Comparison of ENCODE assay signal across 17 cellular contexts in the genomic region with DNA sequence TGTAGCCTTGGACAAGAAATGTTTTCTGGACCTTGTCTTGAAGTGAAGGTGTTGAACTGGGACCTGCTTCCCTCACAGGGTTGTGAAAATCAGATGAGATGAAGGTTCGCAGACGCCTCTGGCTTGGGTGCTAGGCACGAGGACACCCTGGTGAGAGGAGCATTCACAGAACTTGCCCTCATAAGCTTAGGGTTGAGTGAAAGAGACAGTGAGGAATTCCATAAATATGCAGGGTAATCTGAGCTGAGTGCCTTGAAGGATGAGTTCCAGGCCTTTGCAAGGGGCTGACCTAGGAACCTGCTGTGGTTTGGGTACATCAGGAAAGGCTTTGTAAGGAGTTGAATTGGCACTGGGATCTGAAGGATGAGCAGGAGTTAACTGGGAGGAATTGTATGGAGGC.
DNase-seq lines count a peak whose midpoint lies in the region; ATAC-seq and TF ChIP-seq lines count a peak whose summit lies in the region.
"Had no signal": no experiment of that assay in that cellular context is flagged by ENCODE, and none has a peak within 500 bp of the region (broad histone marks: within the 10 kb centered on the region; RNA-seq: fewer than 3 reads in every experiment).

No MANE protein-coding gene starts in this region.

- no peak overlapping the region for H3K27ac ChIP-seq in substantia nigra (ENCODE audit: low read depth, low read length, poor library complexity, severe bottlenecking)
- H3K27ac ChIP-seq: vagina had no signal

- peaks cover 4% of the 10 kb centered on the region for H3K27me3 Mint-ChIP-seq in HFFc6 (ENCODE audit: insufficient read depth)
- no peaks in the 10 kb centered on the region for H3K27me3 Mint-ChIP-seq in activated T-helper 1 cell treated with anti-CD3 and anti-CD28 coated beads, Interleukin-12 subunit alpha, Interleukin-12 subunit beta, Interleukin-2, Interleukin-4 antibody, amounts not matched to agents 30 ng/mL and 10 ng/mL and 1 ng/mL, durations not matched to agents 14 hours and 24 hours and 36 hours (ENCODE audit: insufficient read depth)

- peak overlapping the region; percentile 69 for H3K4me3 Mint-ChIP-seq in HFFc6
- H3K4me3 Mint-ChIP-seq in activated T-helper 1 cell treated with anti-CD3 and anti-CD28 coated beads, Interleukin-12 subunit alpha, Interleukin-12 subunit beta, Interleukin-2, Interleukin-4 antibody, amounts not matched to agents 30 ng/mL and 10 ng/mL and 1 ng/mL, durations not matched to agents 14 hours and 24 hours and 36 hours = no peak overlapping the region

- DNase-seq in A172 (ENCODE audit: low spot score) (peak; percentile 74), HFFc6 (peak; percentile 49), iris pigment epithelial cell (ENCODE audit: low read depth) (peak; percentile 84), substantia nigra (lab: John Stamatoyannopoulos, UW) (no peak)
- DNase-seq in activated T-helper 1 cell treated with anti-CD3 and anti-CD28 coated beads, Interleukin-12 subunit alpha, Interleukin-12 subunit beta, Interleukin-2, Interleukin-4 antibody, amounts not matched to agents 30 ng/mL and 10 ng/mL and 1 ng/mL, durations not matched to agents 14 hours and 24 hours and 36 hours (ENCODE audit: low spot score) = no peak
- DNase-seq in activated effector memory CD4-positive, alpha-beta T cell treated with Interleukin-2 at 50 U/mL for 16 hours = no peak
- DNase-seq: activated CD8-positive, alpha-beta memory T cell treated with anti-CD3 and anti-CD28 coated beads for 24 hours; activated naive CD4-positive, alpha-beta T cell treated with anti-CD3 and anti-CD28 coated beads, Interleukin-2, amount 50 U/mL, for 16 hours; cortex of kidney; DMS 273 treated with DMSO at 0.1 percent for 48 hours; foreskin melanocyte; left colon; NCI-H2081; T1000 had no signal

- no peak for TF ChIP-seq CTCF in HFFc6 (IDR thresholded peaks at IDR 0.05)

- intact Hi-C loops in activated T-helper 1 cell treated with anti-CD3 and anti-CD28 coated beads, Interleukin-12 subunit alpha, Interleukin-12 subunit beta, Interleukin-2, Interleukin-4 antibody, amounts not matched to agents 30 ng/mL and 10 ng/mL and 1 ng/mL, durations not matched to agents 14 hours and 24 hours and 36 hours (cut with micrococcal nuclease) = no loop called here

- peaks cover 22% of the 10 kb centered on the region for H3K36me3 Mint-ChIP-seq in HFFc6 (ENCODE audit: low read depth)
- peaks cover 12% of the 10 kb centered on the region for H3K36me3 Mint-ChIP-seq in activated T-helper 1 cell treated with anti-CD3 and anti-CD28 coated beads, Interleukin-12 subunit alpha, Interleukin-12 subunit beta, Interleukin-2, Interleukin-4 antibody, amounts not matched to agents 30 ng/mL and 10 ng/mL and 1 ng/mL, durations not matched to agents 14 hours and 24 hours and 36 hours (ENCODE audit: low read depth)

- H3K9me3 Mint-ChIP-seq in HFFc6 = no peaks in the 10 kb centered on the region
- no peaks in the 10 kb centered on the region for H3K9me3 Mint-ChIP-seq in activated T-helper 1 cell treated with anti-CD3 and anti-CD28 coated beads, Interleukin-12 subunit alpha, Interleukin-12 subunit beta, Interleukin-2, Interleukin-4 antibody, amounts not matched to agents 30 ng/mL and 10 ng/mL and 1 ng/mL, durations not matched to agents 14 hours and 24 hours and 36 hours

- peak overlapping the region; percentile 87 for H3K27ac Mint-ChIP-seq in HFFc6
- H3K27ac Mint-ChIP-seq in activated T-helper 1 cell treated with anti-CD3 and anti-CD28 coated beads, Interleukin-12 subunit alpha, Interleukin-12 subunit beta, Interleukin-2, Interleukin-4 antibody, amounts not matched to agents 30 ng/mL and 10 ng/mL and 1 ng/mL, durations not matched to agents 14 hours and 24 hours and 36 hours = peak overlapping the region; percentile 33

- no peak for ATAC-seq in HG03342 (IDR thresholded peaks at IDR 0.05; ENCODE audit: unreplicated experiment)
- ATAC-seq in GM18873 (IDR thresholded peaks at IDR 0.05; ENCODE audit: low FRiP score, unreplicated experiment) = no peak
- ATAC-seq: left colon had no signal

- peaks cover 80% of the 10 kb centered on the region for H3K4me1 Mint-ChIP-seq in HFFc6 (ENCODE audit: low read depth)
- H3K4me1 Mint-ChIP-seq in activated T-helper 1 cell treated with anti-CD3 and anti-CD28 coated beads, Interleukin-12 subunit alpha, Interleukin-12 subunit beta, Interleukin-2, Interleukin-4 antibody, amounts not matched to agents 30 ng/mL and 10 ng/mL and 1 ng/mL, durations not matched to agents 14 hours and 24 hours and 36 hours (ENCODE audit: low read depth) = peaks cover 9% of the 10 kb centered on the region

Comparison
In these comparisons a context has a peak if more than half of its experiments do, and no peak if none do; other contexts are left out.
1. DNase-seq: peak in A172 (single experiment), HFFc6 (single experiment) and iris pigment epithelial cell (single experiment); none in activated T-helper 1 cell treated with anti-CD3 and anti-CD28 coated beads, Interleukin-12 subunit alpha, Interleukin-12 subunit beta, Interleukin-2, Interleukin-4 antibody, amounts not matched to agents 30 ng/mL and 10 ng/mL and 1 ng/mL, durations not matched to agents 14 hours and 24 hours and 36 hours (single experiment), substantia nigra (0 of 49) and activated effector memory CD4-positive, alpha-beta T cell treated with Interleukin-2 at 50 U/mL for 16 hours (single experiment).